1 cellular context compared by ENCODE assay signal in genomic region chr11:59172345-59173079, GRCh38.
TF ChIP-seq lines count a peak whose summit lies in the region.

No MANE protein-coding gene starts in this region.

TF ChIP-seq in H1, 55 proteins besides CTCF, POLR2A, EP300 and RAD21:
- 0 out of 2 replicates have a peak, but pooled peaks have one; percentile 2 for TF ChIP-seq TAF1 (IDR thresholded peaks at IDR 0.05; ENCODE audit: low read depth, low read length)
- TF ChIP-seq SP4 (IDR thresholded peaks at IDR 0.05; ENCODE audit: low read length), result no peak
- TF ChIP-seq ATF2 (IDR thresholded peaks at IDR 0.05; ENCODE audit: low read length), result no peak
- TF ChIP-seq CHD2 (IDR thresholded peaks at IDR 0.05; ENCODE audit: low read length), result no peak
- TF ChIP-seq TCF12 (IDR thresholded peaks at IDR 0.05; ENCODE audit: low read depth, low read length), result no peak
- no peak for TF ChIP-seq SIRT6 (IDR thresholded peaks at IDR 0.05; ENCODE audit: low read length)
- TF ChIP-seq SIN3A (conservative IDR thresholded peaks at IDR 0.05 in 1 of 2, IDR thresholded peaks at IDR 0.05 in 1 of 2; ENCODE audit: low read depth in 1 of 2, low read length in 2 of 2), result no peak
- TF ChIP-seq KDM4A (IDR thresholded peaks at IDR 0.05; ENCODE audit: low read depth, low read length, severe bottlenecking), result peak; percentile 61
- no peak for TF ChIP-seq ATF3 (IDR thresholded peaks at IDR 0.05; ENCODE audit: insufficient read depth, low read depth, low read length)
- 0 out of 2 replicates have a peak, but pooled peaks have one; percentile 6 for TF ChIP-seq SUZ12 (IDR thresholded peaks at IDR 0.05; ENCODE audit: low read length)
